In genomic region chr21:44908908-44909307, GRCh38 we compare ENCODE assay signal across 1 cellular context.
TF ChIP-seq lines count a peak whose summit lies in the region.

No MANE protein-coding gene starts in this region.

TF ChIP-seq in K562, 482 proteins besides CTCF, POLR2A, EP300 and RAD21:
- TF ChIP-seq ZBTB33 (CRISPR knock-in tag; IDR thresholded peaks at IDR 0.05): peak; percentile 62
- no peak for TF ChIP-seq ZNF398 (CRISPR knock-in tag; IDR thresholded peaks at IDR 0.05)
